Comparison of ENCODE assay signal across 8 cellular contexts in the genomic region with DNA sequence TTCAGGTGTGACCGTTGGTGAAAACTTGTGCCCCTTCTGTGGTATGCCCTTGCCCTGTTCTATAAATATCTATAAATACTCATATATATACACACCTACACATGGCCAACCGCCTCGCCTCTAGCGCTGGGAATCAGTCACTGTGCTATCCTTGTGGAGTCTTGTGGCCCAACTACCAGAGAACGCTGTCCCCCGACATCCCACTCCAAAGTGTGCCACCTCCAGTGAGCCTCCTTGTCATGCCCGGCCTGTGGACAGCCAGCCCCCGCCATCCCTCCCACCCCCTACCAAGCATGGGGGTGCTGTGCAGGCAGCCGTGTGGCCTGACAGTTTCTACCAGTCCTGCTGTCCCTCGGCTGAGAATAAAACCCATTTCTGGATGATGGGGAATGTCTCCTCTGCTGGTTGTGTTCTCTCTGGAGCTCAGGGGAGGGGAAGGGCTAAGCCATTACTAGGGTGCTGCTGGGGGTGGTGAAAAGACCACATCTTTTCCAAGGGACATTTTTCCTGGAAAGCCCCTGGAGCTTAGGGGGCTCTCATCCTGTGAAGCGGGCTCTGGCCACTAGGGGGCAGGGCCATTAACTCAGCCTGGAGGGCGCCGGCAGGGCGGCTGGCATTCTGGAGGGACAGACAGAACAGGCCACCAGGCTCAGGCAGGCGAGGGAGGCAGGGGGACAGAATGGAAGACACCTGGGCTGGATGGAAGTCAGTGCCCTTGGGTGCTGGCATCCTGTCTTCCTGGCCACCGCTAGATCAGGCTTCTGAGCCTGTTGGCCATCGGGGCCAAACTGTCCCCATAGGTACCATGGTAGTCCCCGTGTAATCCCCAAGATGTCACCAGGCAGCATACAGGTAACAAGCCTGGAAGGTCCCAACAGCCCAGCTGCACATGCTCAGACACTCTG. TPM values are rescaled to one million over a fixed set of nuclear protein-coding genes. Genes with fewer than 3 reads are reported as not detected.
DNase-seq lines count a peak whose midpoint lies in the region; ATAC-seq, FAIRE-seq and TF ChIP-seq lines count a peak whose summit lies in the region.

No MANE protein-coding gene starts in this region.

- intact Hi-C loops in pancreas (cut with DNase I): no loop called here

- H3K4me1 ChIP-seq in pancreas: peaks cover 0 to 3% (median 0%) of the 10 kb centered on the region in 3 donors

- H3K4me3 ChIP-seq in AG09309 (ENCODE audit: control insufficient read depth, low read depth, low read length): no peak overlapping the region
- H3K4me3 ChIP-seq in pancreas: no peak overlapping the region

- peaks cover 4 to 30% (median 26%) of the 10 kb centered on the region in 3 donors for H3K36me3 ChIP-seq in pancreas

- WGBS in pancreas, 2 donors: 57 to 64% methylated on average over 17 to 18 of the region's 18 CpGs

- no peaks in the 10 kb centered on the region for H3K27me3 ChIP-seq in pancreas

- peak; percentile 93 for TF ChIP-seq CTCF in AG09309 (IDR thresholded peaks at IDR 0.05; ENCODE audit: control insufficient read depth, insufficient read depth, low read depth, low read length, missing control alignments)
- peak; percentile 68 to 85 (median 81) for TF ChIP-seq CTCF in pancreas (IDR thresholded peaks at IDR 0.05)

- FAIRE-seq in frontal cortex (lab: Jason Lieb, UNC): no peak
- FAIRE-seq in pancreas (lab: Jason Lieb, UNC): no peak

- peak in 3 of 4 donors; percentile 33 to 48 (median 36) for ATAC-seq in pancreas

- H3K27ac ChIP-seq in pancreas: no peak overlapping the region

- no peaks in the 10 kb centered on the region for H3K9me3 ChIP-seq in pancreas

- no peak for DNase-seq in AG09309 (ENCODE audit: low read depth)
- peak; percentile 68 for DNase-seq in GM19238 (ENCODE audit: insufficient read length, low spot score)
- peak; percentile 69 for DNase-seq in OCI-M1 (lab: John Stamatoyannopoulos, UW)
- DNase-seq in activated T-helper 1 cell treated with anti-CD3 and anti-CD28 coated beads, Interleukin-2, amount 50 U/mL, for 16 hours (ENCODE audit: low read depth in 1 of 2, low spot score in 1 of 2): peak; percentile 22 to 33
- peak; percentile 66 to 78 for DNase-seq in frontal cortex (ENCODE audit: low spot score in 2 of 2)
- DNase-seq in pancreas: peak in 5 of 6 donors; percentile 54 to 87 (median 76)
- DNase-seq in NCI-H226: no peak
- DNase-seq in NOMO-1 treated with dmso at 0.1 percent for 144 hours (lab: John Stamatoyannopoulos, UW; ENCODE audit: unreplicated experiment): no peak

RNA-seq across cellular contexts. Expression of a gene that starts 20.7 kb away (rescaled TPM):
- total RNA-seq in frontal cortex: 40.4 TPM
- total RNA-seq in pancreas: 10 to 100 TPM; 37.9 to 64.0 (median 55.0) TPM
- polyA plus RNA-seq in pancreas: 100 to 1,000 TPM in 1 of 2 donors, 10 to 100 TPM in 1; 97.0 to 105 TPM

RNA-seq across cellular contexts. Expression of a gene that starts 21.0 kb away (rescaled TPM):
- total RNA-seq in frontal cortex (3.7 TPM), pancreas (1 to 10 TPM; 6.3 to 9.6 (median 6.8) TPM)
- 10 to 100 TPM; 10.5 to 20.2 TPM for polyA plus RNA-seq in pancreas

RNA-seq across cellular contexts. Expression of a gene that starts 51.9 kb away (rescaled TPM):
- 73.8 TPM for total RNA-seq in frontal cortex
- 10 to 100 TPM in 3 of 6 donors, 1 to 10 TPM in 3; 5.8 to 19.3 (median 10.0) TPM for total RNA-seq in pancreas
- polyA plus RNA-seq in pancreas: 10 to 100 TPM; 19.6 to 23.1 TPM

Comparison
In these comparisons a context has a peak if more than half of its experiments do, and no peak if none do; other contexts are left out.
1. DNase-seq: peak in GM19238 (single experiment), OCI-M1 (single experiment), activated T-helper 1 cell treated with anti-CD3 and anti-CD28 coated beads, Interleukin-2, amount 50 U/mL, for 16 hours (2 of 2), frontal cortex (2 of 2) and pancreas (5 of 6); none in AG09309 (single experiment), NCI-H226 (single experiment) and NOMO-1 treated with dmso at 0.1 percent for 144 hours (single experiment).